ENCODE assay signal across 25 cellular contexts in the genomic region with DNA sequence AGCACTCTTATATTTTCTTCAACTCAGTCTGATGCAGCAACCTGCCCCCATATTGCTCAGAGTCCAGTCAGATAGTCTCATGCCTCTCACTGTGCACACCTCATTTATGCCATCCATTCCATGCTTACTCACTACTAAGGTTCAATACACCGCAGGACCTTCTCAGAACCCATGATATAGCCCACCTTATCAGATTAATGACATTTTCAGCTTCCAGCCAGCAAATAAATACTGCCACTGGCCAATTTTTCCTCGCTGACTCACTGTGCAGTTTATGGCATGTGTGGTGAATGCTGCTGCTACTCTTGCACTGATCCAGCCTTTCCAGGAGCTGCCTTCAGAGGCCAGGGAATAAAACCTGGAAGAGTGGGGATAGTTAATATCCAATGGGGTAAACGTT.
A peak's percentile ranks its signal among the peaks of the same experiment; 100 is the strongest.
DNase-seq lines count a peak whose midpoint lies in the region; FAIRE-seq and TF ChIP-seq lines count a peak whose summit lies in the region.
"Had no signal": no experiment of that assay in that cellular context is flagged by ENCODE, and none has a peak within 500 bp of the region (broad histone marks: within the 10 kb centered on the region; RNA-seq: fewer than 3 reads in every experiment).

No MANE protein-coding gene starts in this region.

- H3K27ac ChIP-seq in hepatocyte: no peak overlapping the region
- H3K27ac ChIP-seq: parathyroid adenoma, skin epidermis, VCaP had no signal

- peaks cover 21% of the 10 kb centered on the region for H3K4me1 ChIP-seq in BE2C
- no peaks in the 10 kb centered on the region for H3K4me1 ChIP-seq in hepatocyte (ENCODE audit: insufficient read depth)
- H3K4me1 ChIP-seq: parathyroid adenoma had no signal

- H3K4me3 ChIP-seq in BE2C (ENCODE audit: low read depth, low read length) (no peak overlapping the region), astrocyte of the spinal cord (ENCODE audit: low read depth, low read length) (no peak overlapping the region), hepatocyte (no peak overlapping the region)
- H3K4me3 ChIP-seq: skin epidermis had no signal

- H3K79me2 ChIP-seq in hepatocyte: no peaks in the 10 kb centered on the region
- H3K79me2 ChIP-seq: parathyroid adenoma had no signal

- H3K27me3 ChIP-seq in BE2C (no peaks in the 10 kb centered on the region), hepatocyte (no peaks in the 10 kb centered on the region)

- FAIRE-seq in GM19239 (lab: Jason Lieb, UNC): no peak
- FAIRE-seq: A204.1 had no signal

- no peaks in the 10 kb centered on the region for H4K20me1 ChIP-seq in hepatocyte (ENCODE audit: insufficient read depth, poor library complexity, severe bottlenecking)

- no peak overlapping the region for H3K4me2 ChIP-seq in hepatocyte

- no peaks in the 10 kb centered on the region for H3K9me2 ChIP-seq in hepatocyte (replicated peaks; ENCODE audit: insufficient read depth)

- peak; percentile 24 for DNase-seq in BE2C
- peak; percentile 15 for DNase-seq in M059J (ENCODE audit: low read depth)
- peak; percentile 44 for DNase-seq in astrocyte of the spinal cord (ENCODE audit: low read depth, low spot score)
- peak; percentile 12 for DNase-seq in hepatocyte (ENCODE audit: low spot score)
- DNase-seq in HT-29 (ENCODE audit: low spot score): no peak
- DNase-seq in GM19239 (ENCODE audit: insufficient read length, low spot score): no peak
- DNase-seq in NCI-H1694 treated with DMSO at 0.1 percent for 48 hours (lab: John Stamatoyannopoulos, UW): no peak
- no peak for DNase-seq in NK-92 (lab: John Stamatoyannopoulos, UW; ENCODE audit: unreplicated experiment)
- DNase-seq: activated CD4-positive, alpha-beta T cell treated with anti-CD3 and anti-CD28 coated beads for 4 hours; activated CD8-positive, alpha-beta T cell treated with anti-CD3 and anti-CD28 coated beads, Interleukin-2, amount 10 ng/mL, durations not matched to agents 7 days and 5 days; aorta; DMS79 treated with DMSO at 0.1 percent for 48 hours; immature natural killer cell; KBM-7; mesenchymal stem cell; NCI-H1417 treated with DMSO at 0.1 percent for 48 hours; NCI-H2081 treated with DMSO at 0.1 percent for 48 hours; NCI-H345; retina; SHP77 treated with DMSO at 0.1 percent for 48 hours; stimulated activated naive CD8-positive, alpha-beta T cell treated with anti-CD3 and anti-CD28 coated beads, Interleukin-15, Interleukin-2, amounts not matched to agents 100 U/mL and 50 U/mL, for 24 hours had no signal

- no peak overlapping the region for H2AFZ ChIP-seq in hepatocyte
- H2AFZ ChIP-seq: parathyroid adenoma had no signal

- WGBS in hepatocyte (ENCODE audit: low lambda C conversion rate, missing lambda C conversion rate): 57% methylated on average over 3 of the region's 3 CpGs

- TF ChIP-seq CTCF in BE2C (IDR thresholded peaks at IDR 0.05; ENCODE audit: low read depth, low read length) (no peak), astrocyte of the spinal cord (IDR thresholded peaks at IDR 0.05; ENCODE audit: low read depth, low read length) (no peak), hepatocyte (IDR thresholded peaks at IDR 0.05; ENCODE audit: poor library complexity) (no peak)

- no peaks in the 10 kb centered on the region for H3K9me3 ChIP-seq in BE2C
- H3K9me3 ChIP-seq in hepatocyte (ENCODE audit: low read depth): no peaks in the 10 kb centered on the region

- in situ Hi-C loops in astrocyte of the spinal cord (cut with HindIII; ENCODE audit: low sequenced_read_pairs): no loop called here

- H3K36me3 ChIP-seq in BE2C: no peaks in the 10 kb centered on the region
- H3K36me3 ChIP-seq in hepatocyte (replicated peaks; ENCODE audit: insufficient read depth, low read depth): no peaks in the 10 kb centered on the region

Comparison
In these comparisons a context has a peak if more than half of its experiments do, and no peak if none do; other contexts are left out.
1. DNase-seq: peak in BE2C (single experiment), M059J (single experiment), astrocyte of the spinal cord (single experiment) and hepatocyte (single experiment); none in HT-29 (single experiment), GM19239 (single experiment), NCI-H1694 treated with DMSO at 0.1 percent for 48 hours (single experiment) and NK-92 (single experiment).